8 cellular contexts compared by ENCODE assay signal in the genomic region with DNA sequence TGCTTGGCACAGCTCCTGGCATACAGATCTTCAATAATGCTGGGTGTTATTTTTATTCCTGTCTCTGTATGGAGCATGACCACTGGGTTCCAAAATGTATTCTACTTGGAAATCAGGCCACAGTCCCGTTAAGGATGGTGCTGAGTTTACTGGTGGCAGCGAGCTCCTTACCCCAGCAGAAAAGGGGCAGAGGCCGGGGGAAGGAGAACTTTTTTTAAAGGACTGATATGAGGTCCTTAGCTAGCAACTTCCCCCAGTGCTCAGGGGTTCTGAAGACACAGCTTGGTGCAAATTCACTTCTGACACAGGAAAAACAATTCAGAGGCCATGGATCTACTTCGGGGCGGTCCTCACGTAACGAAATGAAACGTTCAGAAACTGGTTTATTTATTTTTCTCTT. TPM values are rescaled to one million over a fixed set of nuclear protein-coding genes. Genes with fewer than 3 reads are reported as not detected.
DNase-seq lines count a peak whose midpoint lies in the region; ATAC-seq lines count a peak whose summit lies in the region.

No MANE protein-coding gene starts in this region.

- no peak for DNase-seq in Jurkat, Clone E6-1 (ENCODE audit: low read depth, low spot score)
- DNase-seq in caudate nucleus (lab: John Stamatoyannopoulos, UW) (peak in 5 of 61 donors; percentile 0 to 28 (median 22)), NCI-H146 (lab: John Stamatoyannopoulos, UW) (no peak), HuH-7 (ENCODE audit: low spot score) (no peak), SIG-M5 treated with dmso at 0.1 percent for 504 hours (lab: John Stamatoyannopoulos, UW; ENCODE audit: unreplicated experiment) (no peak)

- H3K36me3 ChIP-seq in ES-I3 (ENCODE audit: insufficient read depth, low read length) = peaks cover 7% of the 10 kb centered on the region; the same call in 1 of the 2 replicates
- H3K36me3 ChIP-seq in mucosa of rectum (ENCODE audit: control insufficient read depth in 2 of 2, insufficient read depth in 2 of 2, low read length in 2 of 2) = peaks cover 4 to 7% of the 10 kb centered on the region in 2 donors

- peaks cover 10% of the 10 kb centered on the region; the same call in 1 of the 2 replicates for H3K4me1 ChIP-seq in ES-I3 (ENCODE audit: insufficient read depth, low read length)
- peaks cover 8 to 14% of the 10 kb centered on the region in 2 donors for H3K4me1 ChIP-seq in mucosa of rectum (ENCODE audit: control insufficient read depth in 2 of 2, insufficient read depth in 2 of 2, low read length in 2 of 2)

- peak overlapping the region; percentile 69 for H3K4me3 ChIP-seq in Jurkat, Clone E6-1 (ENCODE audit: low read length)
- peak overlapping the region; percentile 75 to 83 for H3K4me3 ChIP-seq in mucosa of rectum (ENCODE audit: low read length in 2 of 2)

- H3K27ac ChIP-seq in caudate nucleus (ENCODE audit: low read depth, low read length) = peak overlapping the region; percentile 77
- H3K27ac ChIP-seq in mucosa of rectum (ENCODE audit: low read depth in 2 of 2, low read length in 2 of 2) = peak overlapping the region; percentile 97

- H3K9me3 ChIP-seq in ES-I3 (ENCODE audit: control insufficient read depth, insufficient read depth, low read length) (no peaks in the 10 kb centered on the region), mucosa of rectum (ENCODE audit: control insufficient read depth in 2 of 2, low read length in 2 of 2) (no peaks in the 10 kb centered on the region)

- no peak for ATAC-seq in GM18909 (IDR thresholded peaks at IDR 0.05; ENCODE audit: poor library complexity, unreplicated experiment)

- H3K27me3 ChIP-seq in mucosa of rectum (ENCODE audit: control insufficient read depth in 2 of 2, insufficient read depth in 2 of 2, low read length in 2 of 2) = no peaks in the 10 kb centered on the region

- H3K9ac ChIP-seq in ES-I3 (ENCODE audit: low read depth, low read length) (peak overlapping the region; percentile 94), mucosa of rectum (ENCODE audit: low read depth in 1 of 2, low read length in 2 of 2) (peak overlapping the region; percentile 76 to 97)

RNA-seq across cellular contexts. Expression of gene RDH14, which starts 0.9 kb away (rescaled TPM):
- 23.3 TPM for polyA plus RNA-seq in Jurkat, Clone E6-1 (2012; ENCODE audit: insufficient read depth, insufficient read length)

RNA-seq across cellular contexts. Expression of gene NT5C1B, which starts 29.8 kb away (rescaled TPM):
- polyA plus RNA-seq in Jurkat, Clone E6-1 (2012; ENCODE audit: insufficient read depth, insufficient read length) = not detected
